12 cellular contexts compared by ENCODE assay signal in the genomic region with DNA sequence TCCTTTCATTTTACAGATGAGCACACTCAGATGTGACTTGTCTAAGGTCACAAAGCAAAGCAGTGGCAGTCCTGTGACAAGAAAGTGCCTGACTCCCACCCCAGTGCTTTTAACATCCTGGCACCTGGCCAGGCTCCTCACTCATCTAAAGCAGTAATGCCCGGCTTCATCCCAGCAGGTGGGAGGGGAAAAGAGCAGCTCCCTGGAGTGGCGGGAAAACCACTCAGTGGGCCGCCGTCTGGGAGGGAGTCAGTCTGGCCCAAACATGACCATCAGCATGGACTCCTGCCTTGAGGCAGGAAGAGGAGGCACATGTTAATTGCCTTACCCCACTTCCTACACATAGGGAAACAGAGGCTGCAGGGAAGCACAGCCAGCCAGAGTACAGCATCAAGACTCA. TPM values are rescaled to one million over a fixed set of nuclear protein-coding genes. Genes with fewer than 3 reads are reported as not detected.
DNase-seq lines count a peak whose midpoint lies in the region; ATAC-seq and TF ChIP-seq lines count a peak whose summit lies in the region.
"Had no signal": no experiment of that assay in that cellular context is flagged by ENCODE, and none has a peak within 500 bp of the region (broad histone marks: within the 10 kb centered on the region; RNA-seq: fewer than 3 reads in every experiment).

No MANE protein-coding gene starts in this region.

- no peaks in the 10 kb centered on the region for H3K27me3 ChIP-seq in vagina
- H3K27me3 ChIP-seq: right lobe of liver, SJSA1 had no signal

- CTCF ChIA-PET in activated naive CD4-positive, alpha-beta T cell treated with anti-CD3 and anti-CD28 coated beads, Interleukin-2, amount 10 ng/mL, durations not matched to agents 7 days and 5 days (lab: Charles Lee): interaction anchor here (0.9 to 2.7 kb wide), 2 partner anchors 9 to 11 kb away, joined by 3 to 9 read pairs; no protein-coding TSS in a partner anchor

- H3K27me3 Mint-ChIP-seq in nephron progenitor cell (ENCODE audit: low read depth, poor library complexity): no peaks in the 10 kb centered on the region
- peaks cover 97% of the 10 kb centered on the region for H3K27me3 Mint-ChIP-seq in activated naive CD4-positive, alpha-beta T cell treated with anti-CD3 and anti-CD28 coated beads, Interleukin-2, amount 10 ng/mL, durations not matched to agents 7 days and 5 days
- H3K27me3 Mint-ChIP-seq in stimulated activated naive CD8-positive, alpha-beta T cell treated with anti-CD3 and anti-CD28 coated beads, Interleukin-15, amount 100 ng/mL, for 72 hours: peaks cover 92% of the 10 kb centered on the region

- ATAC-seq in stimulated activated naive CD8-positive, alpha-beta T cell treated with anti-CD3 and anti-CD28 coated beads, Interleukin-15, amount 100 ng/mL, for 72 hours: no peak
- ATAC-seq: right lobe of liver had no signal

- DNase-seq in G401 (ENCODE audit: low spot score) (peak; percentile 19), NCI-H1436 treated with DMSO at 0.1 percent for 48 hours (lab: John Stamatoyannopoulos, UW) (peak; percentile 68), nephron progenitor cell (no peak), vagina (ENCODE audit: extremely low spot score in 2 of 2) (no peak), NCI-H1930 (lab: John Stamatoyannopoulos, UW) (no peak)
- DNase-seq in activated naive CD4-positive, alpha-beta T cell treated with anti-CD3 and anti-CD28 coated beads, Interleukin-2, amount 10 ng/mL, durations not matched to agents 7 days and 5 days: no peak
- no peak for DNase-seq in stimulated activated naive CD8-positive, alpha-beta T cell treated with anti-CD3 and anti-CD28 coated beads, Interleukin-15, amount 100 ng/mL, for 72 hours
- DNase-seq: activated CD8-positive, alpha-beta memory T cell treated with anti-CD3 and anti-CD28 coated beads, Interleukin-2, amount 50 U/mL, for 48 hours had no signal

- no peak for TF ChIP-seq POLR2A in vagina (IDR thresholded peaks at IDR 0.05)

- H3K27ac Mint-ChIP-seq in nephron progenitor cell: no peak overlapping the region
- no peak overlapping the region for H3K27ac Mint-ChIP-seq in activated naive CD4-positive, alpha-beta T cell treated with anti-CD3 and anti-CD28 coated beads, Interleukin-2, amount 10 ng/mL, durations not matched to agents 7 days and 5 days
- H3K27ac Mint-ChIP-seq in stimulated activated naive CD8-positive, alpha-beta T cell treated with anti-CD3 and anti-CD28 coated beads, Interleukin-15, amount 100 ng/mL, for 72 hours: no peak overlapping the region
- H3K27ac Mint-ChIP-seq: dendritic cell treated with granulocyte-macrophage colony-stimulating factor and Interleukin-4, amounts not matched to agents 40 ng/mL and 50 ng/mL, for 4 days had no signal

- H3K9me3 Mint-ChIP-seq in nephron progenitor cell: no peaks in the 10 kb centered on the region
- H3K9me3 Mint-ChIP-seq in activated naive CD4-positive, alpha-beta T cell treated with anti-CD3 and anti-CD28 coated beads, Interleukin-2, amount 10 ng/mL, durations not matched to agents 7 days and 5 days: no peaks in the 10 kb centered on the region
- H3K9me3 Mint-ChIP-seq in stimulated activated naive CD8-positive, alpha-beta T cell treated with anti-CD3 and anti-CD28 coated beads, Interleukin-15, amount 100 ng/mL, for 72 hours: no peaks in the 10 kb centered on the region
- H3K9me3 Mint-ChIP-seq: dendritic cell treated with granulocyte-macrophage colony-stimulating factor and Interleukin-4, amounts not matched to agents 40 ng/mL and 50 ng/mL, for 4 days had no signal

- in situ Hi-C loops in G401 (cut with HindIII; ENCODE audit: low sequenced_read_pairs): no loop called here

- no peaks in the 10 kb centered on the region for H3K36me3 ChIP-seq in vagina
- H3K36me3 ChIP-seq: right lobe of liver had no signal

- TF ChIP-seq CTCF in WI38 (IDR thresholded peaks at IDR 0.05; ENCODE audit: low read depth, low read length): no peak
- TF ChIP-seq CTCF in nephron progenitor cell (IDR thresholded peaks at IDR 0.05): no peak
- TF ChIP-seq CTCF in vagina (IDR thresholded peaks at IDR 0.05): no peak

- intact Hi-C loops in vagina (cut with DNase I): no loop called here

- H3K36me3 Mint-ChIP-seq in nephron progenitor cell (ENCODE audit: low read depth): peaks cover 13% of the 10 kb centered on the region
- no peaks in the 10 kb centered on the region for H3K36me3 Mint-ChIP-seq in activated naive CD4-positive, alpha-beta T cell treated with anti-CD3 and anti-CD28 coated beads, Interleukin-2, amount 10 ng/mL, durations not matched to agents 7 days and 5 days

- H3K4me3 ChIP-seq in WI38 (ENCODE audit: low read depth, low read length): peak overlapping the region; percentile 78; the same call in 1 of the 2 replicates
- H3K4me3 ChIP-seq in vagina: no peak overlapping the region
- H3K4me3 ChIP-seq: right lobe of liver, SJSA1 had no signal

- peaks cover 68% of the 10 kb centered on the region for H3K4me1 ChIP-seq in vagina

- peak overlapping the region; percentile 98 for H3K4me3 Mint-ChIP-seq in nephron progenitor cell
- no peak overlapping the region for H3K4me3 Mint-ChIP-seq in activated naive CD4-positive, alpha-beta T cell treated with anti-CD3 and anti-CD28 coated beads, Interleukin-2, amount 10 ng/mL, durations not matched to agents 7 days and 5 days
- no peak overlapping the region for H3K4me3 Mint-ChIP-seq in stimulated activated naive CD8-positive, alpha-beta T cell treated with anti-CD3 and anti-CD28 coated beads, Interleukin-15, amount 100 ng/mL, for 72 hours
- H3K4me3 Mint-ChIP-seq: dendritic cell treated with granulocyte-macrophage colony-stimulating factor and Interleukin-4, amounts not matched to agents 40 ng/mL and 50 ng/mL, for 4 days had no signal

- H3K27ac ChIP-seq in vagina: no peak overlapping the region
- H3K27ac ChIP-seq: right lobe of liver, SJSA1 had no signal

- H3K4me1 Mint-ChIP-seq in nephron progenitor cell: peaks cover 72% of the 10 kb centered on the region
- peaks cover 41% of the 10 kb centered on the region for H3K4me1 Mint-ChIP-seq in activated naive CD4-positive, alpha-beta T cell treated with anti-CD3 and anti-CD28 coated beads, Interleukin-2, amount 10 ng/mL, durations not matched to agents 7 days and 5 days
- peaks cover 36% of the 10 kb centered on the region for H3K4me1 Mint-ChIP-seq in stimulated activated naive CD8-positive, alpha-beta T cell treated with anti-CD3 and anti-CD28 coated beads, Interleukin-15, amount 100 ng/mL, for 72 hours

- H3K9me3 ChIP-seq in vagina: no peaks in the 10 kb centered on the region
- H3K9me3 ChIP-seq: right lobe of liver, SJSA1 had no signal

RNA-seq across cellular contexts. Expression of a gene that starts 2.6 kb away (rescaled TPM):
- 5.5 and 12.5 TPM in 2 replicates for total RNA-seq in G401 (2014; rRNA removed; shearing (Covaris generic))
- total RNA-seq in vagina: 25.8 TPM

RNA-seq across cellular contexts. Expression of a gene that starts 7.0 kb away (rescaled TPM):
- total RNA-seq in G401 (2014; rRNA removed; shearing (Covaris generic)): 277 and 414 TPM in 2 replicates
- 193 TPM for total RNA-seq in vagina

RNA-seq across cellular contexts. Expression of a gene that starts 15.4 kb away (rescaled TPM):
- 7.5 and 7.9 TPM in 2 replicates for total RNA-seq in G401 (2014; rRNA removed; shearing (Covaris generic))
- 12.8 TPM for total RNA-seq in vagina

RNA-seq across cellular contexts. Expression of a gene that starts 40.5 kb away (rescaled TPM):
- total RNA-seq in G401 (2014; rRNA removed; shearing (Covaris generic)): 21.8 and 30.6 TPM in 2 replicates
- 70.2 TPM for total RNA-seq in vagina

RNA-seq across cellular contexts. Expression of a gene that starts 53.8 kb away (rescaled TPM):
- 46.2 and 49.8 TPM in 2 replicates for total RNA-seq in G401 (2014; rRNA removed; shearing (Covaris generic))
- 68.5 TPM for total RNA-seq in vagina

Comparison
In these comparisons a context has a peak if more than half of its experiments do, and no peak if none do; other contexts are left out.
1. DNase-seq: peak in G401 (single experiment) and NCI-H1436 treated with DMSO at 0.1 percent for 48 hours (single experiment); none in nephron progenitor cell (single experiment), vagina (0 of 2), NCI-H1930 (0 of 2), activated naive CD4-positive, alpha-beta T cell treated with anti-CD3 and anti-CD28 coated beads, Interleukin-2, amount 10 ng/mL, durations not matched to agents 7 days and 5 days (single experiment) and stimulated activated naive CD8-positive, alpha-beta T cell treated with anti-CD3 and anti-CD28 coated beads, Interleukin-15, amount 100 ng/mL, for 72 hours (0 of 2).